ENCODE assay signal across 10 cellular contexts in genomic region chr22:28795932-28796856, GRCh38. TPM values are rescaled to one million over a fixed set of nuclear protein-coding genes. Genes with fewer than 3 reads are reported as not detected.
A peak's percentile ranks its signal among the peaks of the same experiment; 100 is the strongest.
DNase-seq lines count a peak whose midpoint lies in the region; TF ChIP-seq lines count a peak whose summit lies in the region.
"Had no signal": no experiment of that assay in that cellular context is flagged by ENCODE, and none has a peak within 500 bp of the region (broad histone marks: within the 10 kb centered on the region; RNA-seq: fewer than 3 reads in every experiment).

No MANE protein-coding gene starts in this region.

- peak overlapping the region; percentile 17 to 56 (median 24) for H3K27ac Mint-ChIP-seq in IgD-negative memory B cell

- H2AFZ ChIP-seq in mammary epithelial cell (ENCODE audit: low read depth, low read length), result no peak overlapping the region
- no peak overlapping the region for H2AFZ ChIP-seq in osteoblast (ENCODE audit: low read length)

- H3K4me3 ChIP-seq in mammary epithelial cell (replicated peaks in 1 of 3; ENCODE audit: insufficient read depth in 1 of 3, low read depth in 2 of 3, low read length in 3 of 3), result no peak overlapping the region
- no peak overlapping the region for H3K4me3 ChIP-seq in osteoblast (ENCODE audit: insufficient read depth, low read length)
- H3K4me3 ChIP-seq in tibial artery, result no peak overlapping the region

- peak; percentile 11 for DNase-seq in COLO668 (lab: John Stamatoyannopoulos, UW; ENCODE audit: unreplicated experiment)
- no peak for DNase-seq in mammary epithelial cell
- DNase-seq in osteoblast (ENCODE audit: insufficient read length, low spot score, missing footprints), result no peak
- no peak for DNase-seq in cerebellum (ENCODE audit: low spot score)
- DNase-seq in NCI-H345 treated with DMSO at 0.1 percent for 48 hours (lab: John Stamatoyannopoulos, UW; ENCODE audit: unreplicated experiment), result no peak
- DNase-seq in tibial artery, result no peak
- DNase-seq: NCI-H2081 treated with DMSO at 0.1 percent for 48 hours, occipital lobe, Right ventricle myocardium superior had no signal

- H3K27ac ChIP-seq in mammary epithelial cell (ENCODE audit: insufficient read depth, low read depth, low read length), result no peak overlapping the region
- H3K27ac ChIP-seq in osteoblast (ENCODE audit: low read depth, low read length), result peak overlapping the region; percentile 15
- H3K27ac ChIP-seq in tibial artery, result no peak overlapping the region

- H3K9me3 ChIP-seq in mammary epithelial cell (replicated peaks; ENCODE audit: insufficient read depth, low read length) (no peaks in the 10 kb centered on the region), osteoblast (ENCODE audit: low read depth, low read length) (no peaks in the 10 kb centered on the region), tibial artery (no peaks in the 10 kb centered on the region)

- H3K4me3 Mint-ChIP-seq in IgD-negative memory B cell, result peak overlapping the region in 3 of 4 donors; percentile 49 to 72 (median 71)

- BruUV-seq in mammary epithelial cell (replicated peaks; lab: Mats Ljungman, UMichigan), result TSS peak; percentile 1

- H3K4me1 Mint-ChIP-seq in IgD-negative memory B cell, result peaks cover 40 to 50% (median 42%) of the 10 kb centered on the region in 3 donors

- H4K20me1 ChIP-seq in mammary epithelial cell (ENCODE audit: insufficient read depth, low read length), result peaks cover 3% of the 10 kb centered on the region
- H4K20me1 ChIP-seq in osteoblast (ENCODE audit: insufficient read depth, low read length), result peaks cover 49% of the 10 kb centered on the region

- H3K36me3 ChIP-seq in mammary epithelial cell (ENCODE audit: insufficient read depth, low read length) (peaks cover 41% of the 10 kb centered on the region), osteoblast (ENCODE audit: insufficient read depth, low read length) (peaks cover 50% of the 10 kb centered on the region), tibial artery (peaks cover 42 to 52% (median 45%) of the 10 kb centered on the region in 3 donors)

- WGBS in mammary epithelial cell (ENCODE audit: low coverage, missing lambda C conversion rate), result 83% methylated on average over 5 of the region's 5 CpGs

- H3K36me3 Mint-ChIP-seq in IgD-negative memory B cell, result peaks cover 3% of the 10 kb centered on the region

- TF ChIP-seq CTCF in mammary epithelial cell (conservative IDR thresholded peaks at IDR 0.05 in 1 of 2, IDR thresholded peaks at IDR 0.05 in 1 of 2; ENCODE audit: extremely low read depth in 1 of 2, insufficient read depth in 1 of 2, low read depth in 1 of 2, low read length in 2 of 2) (no peak), osteoblast (IDR thresholded peaks at IDR 0.05; ENCODE audit: extremely low read depth, low read depth, low read length) (no peak), tibial artery (IDR thresholded peaks at IDR 0.05) (no peak)

- in situ Hi-C loops in mammary epithelial cell (cut with MboI; ENCODE audit: low sequenced_read_pairs in 2 of 2), result no loop called here

- dilution Hi-C loops in mammary epithelial cell (cut with HindIII; ENCODE audit: low sequenced_read_pairs), result no loop called here

- intact Hi-C loops in mammary epithelial cell (cut with micrococcal nuclease), result no loop called here
- intact Hi-C loops in tibial artery (cut with DNase I; ENCODE audit: low total_unique reads), result loop anchor here (10.0 kb wide), 1 partner anchor 51 kb away; the partner anchor contains the start of genes CHEK2 and HSCB

- peaks cover 71% of the 10 kb centered on the region for H3K79me2 ChIP-seq in mammary epithelial cell (ENCODE audit: insufficient read depth, low read length)
- H3K79me2 ChIP-seq in osteoblast (ENCODE audit: insufficient read depth, low read length), result peaks cover 53% of the 10 kb centered on the region

- CTCF ChIA-PET in mammary epithelial cell (lab: Charles Lee; ENCODE audit: low non-redundant PET), result no interaction called here

- no peak overlapping the region for H3K4me2 ChIP-seq in mammary epithelial cell (ENCODE audit: insufficient read depth, low read depth, low read length)
- peak overlapping the region; percentile 4 for H3K4me2 ChIP-seq in osteoblast (ENCODE audit: insufficient read depth, low read length)

- no peak overlapping the region for H3K9ac ChIP-seq in mammary epithelial cell (ENCODE audit: insufficient read depth, low read length)

- H3K27me3 Mint-ChIP-seq in IgD-negative memory B cell, result no peaks in the 10 kb centered on the region

- H3K9me3 Mint-ChIP-seq in IgD-negative memory B cell, result no peaks in the 10 kb centered on the region

- H3K4me1 ChIP-seq in mammary epithelial cell (ENCODE audit: insufficient read depth, low read length) (peaks cover 6% of the 10 kb centered on the region), osteoblast (ENCODE audit: insufficient read depth, low read length) (peaks cover 13% of the 10 kb centered on the region), tibial artery (peaks cover 0 to 47% (median 33%) of the 10 kb centered on the region in 4 donors)

- H3K27me3 ChIP-seq in mammary epithelial cell (ENCODE audit: insufficient read depth, low read length) (no peaks in the 10 kb centered on the region), osteoblast (ENCODE audit: insufficient read depth, low read length) (no peaks in the 10 kb centered on the region), tibial artery (no peaks in the 10 kb centered on the region)

RNA-seq across cellular contexts. Expression of gene XBP1, which starts 4.2 kb away (rescaled TPM):
- polyA plus RNA-seq in IgD-negative memory B cell (147 TPM), mammary epithelial cell (97.9 TPM)
- total RNA-seq in mammary epithelial cell (100 to 1,000 TPM; 166 to 224 TPM), osteoblast (199 and 219 TPM in 2 replicates), cerebellum (43.3 TPM)
- polyA minus RNA-seq in mammary epithelial cell, result 133 TPM

RNA-seq across cellular contexts. Expression of gene CCDC117, which starts 23.7 kb away (rescaled TPM):
- polyA plus RNA-seq in IgD-negative memory B cell (12.0 TPM), mammary epithelial cell (3.8 TPM)
- total RNA-seq in mammary epithelial cell (10 to 100 TPM; 10.6 to 16.0 TPM), osteoblast (25.9 and 28.6 TPM in 2 replicates), cerebellum (19.3 TPM)
- polyA minus RNA-seq in mammary epithelial cell, result 9.2 TPM

RNA-seq across cellular contexts. Expression of gene HSCB, which starts 54.4 kb away (rescaled TPM):
- polyA plus RNA-seq in IgD-negative memory B cell (24.1 TPM), mammary epithelial cell (10.4 TPM)
- total RNA-seq in mammary epithelial cell (10 to 100 TPM; 11.5 to 14.8 TPM), osteoblast (13.0 and 16.8 TPM in 2 replicates), cerebellum (4.1 TPM)
- not detected for polyA minus RNA-seq in mammary epithelial cell

RNA-seq across cellular contexts. Expression of gene CHEK2, which starts 54.6 kb away (rescaled TPM):
- polyA plus RNA-seq in IgD-negative memory B cell, result 19.4 TPM
- total RNA-seq in mammary epithelial cell, result 10 to 100 TPM; 14.2 to 19.2 TPM
- 23.4 TPM for polyA plus RNA-seq in mammary epithelial cell
- polyA minus RNA-seq in mammary epithelial cell, result 18.3 TPM
- total RNA-seq in osteoblast, result 10.0 and 13.4 TPM in 2 replicates
- total RNA-seq in cerebellum, result 6.1 TPM
